Comparison of ENCODE assay signal across 9 cellular contexts in genomic region chr1:22861764-22862440, GRCh38.
DNase-seq lines count a peak whose midpoint lies in the region; ATAC-seq, FAIRE-seq and TF ChIP-seq lines count a peak whose summit lies in the region.
"Had no signal": no experiment of that assay in that cellular context is flagged by ENCODE, and none has a peak within 500 bp of the region (broad histone marks: within the 10 kb centered on the region; RNA-seq: fewer than 3 reads in every experiment).

No MANE protein-coding gene starts in this region.

- peak; percentile 74 for TF ChIP-seq CTCF in mucosa of descending colon (IDR thresholded peaks at IDR 0.05)

- peaks cover 21% of the 10 kb centered on the region for H3K27me3 Mint-ChIP-seq in activated T-cell treated with anti-CD3 and anti-CD28 coated beads, Interleukin-2, amount 50 U/mL, for 24 hours
- H3K27me3 Mint-ChIP-seq in T-helper 2 cell treated with Interferon-gamma antibody and Interleukin-4, amounts not matched to agents 5 μg/mL and 100 μg/mL, for 36 hours (ENCODE audit: low read depth), result no peaks in the 10 kb centered on the region
- H3K27me3 Mint-ChIP-seq: activated naive CD8-positive, alpha-beta T cell treated with anti-CD3 and anti-CD28 coated beads, Interleukin-2, amount 10 ng/mL, durations not matched to agents 7 days and 5 days had no signal

- ATAC-seq in mucosa of descending colon (peak; percentile 75), GM18907 (IDR thresholded peaks at IDR 0.05; ENCODE audit: unreplicated experiment) (no peak)

- H3K4me3 Mint-ChIP-seq in activated T-cell treated with anti-CD3 and anti-CD28 coated beads, Interleukin-2, amount 50 U/mL, for 24 hours, result no peak overlapping the region
- H3K4me3 Mint-ChIP-seq in T-helper 2 cell treated with Interferon-gamma antibody and Interleukin-4, amounts not matched to agents 5 μg/mL and 100 μg/mL, for 36 hours, result no peak overlapping the region
- H3K4me3 Mint-ChIP-seq: activated naive CD8-positive, alpha-beta T cell treated with anti-CD3 and anti-CD28 coated beads, Interleukin-2, amount 10 ng/mL, durations not matched to agents 7 days and 5 days had no signal

- peak; percentile 40 to 42 for DNase-seq in activated T-cell treated with anti-CD3 and anti-CD28 coated beads, Interleukin-2, amount 50 U/mL, for 48 hours
- DNase-seq in activated T-cell treated with anti-CD3 and anti-CD28 coated beads, Interleukin-2, amount 50 U/mL, for 24 hours, result no peak
- DNase-seq in NCI-H226, result peak; percentile 81
- DNase-seq in ecto neural progenitor cell (ENCODE audit: low spot score), result peak; percentile 68
- DNase-seq in mucosa of descending colon, result peak in 1 of 3 donors; percentile 39
- DNase-seq in GM12891 (ENCODE audit: insufficient read length, low spot score), result no peak
- DNase-seq in T-helper 2 cell treated with Interferon-gamma antibody and Interleukin-4, amounts not matched to agents 5 μg/mL and 100 μg/mL, for 36 hours (ENCODE audit: low spot score), result no peak
- DNase-seq: activated naive CD8-positive, alpha-beta T cell treated with anti-CD3 and anti-CD28 coated beads, Interleukin-2, amount 10 ng/mL, durations not matched to agents 7 days and 5 days had no signal

- H3K4me1 Mint-ChIP-seq in activated T-cell treated with anti-CD3 and anti-CD28 coated beads, Interleukin-2, amount 50 U/mL, for 24 hours (ENCODE audit: low read depth), result no peaks in the 10 kb centered on the region
- no peaks in the 10 kb centered on the region for H3K4me1 Mint-ChIP-seq in T-helper 2 cell treated with Interferon-gamma antibody and Interleukin-4, amounts not matched to agents 5 μg/mL and 100 μg/mL, for 36 hours (ENCODE audit: low read depth)
- H3K4me1 Mint-ChIP-seq: activated naive CD8-positive, alpha-beta T cell treated with anti-CD3 and anti-CD28 coated beads, Interleukin-2, amount 10 ng/mL, durations not matched to agents 7 days and 5 days had no signal

- H3K4me3 ChIP-seq in mucosa of descending colon, result no peak overlapping the region

- no peaks in the 10 kb centered on the region for H3K9me3 Mint-ChIP-seq in activated T-cell treated with anti-CD3 and anti-CD28 coated beads, Interleukin-2, amount 50 U/mL, for 24 hours
- no peaks in the 10 kb centered on the region for H3K9me3 Mint-ChIP-seq in T-helper 2 cell treated with Interferon-gamma antibody and Interleukin-4, amounts not matched to agents 5 μg/mL and 100 μg/mL, for 36 hours
- H3K9me3 Mint-ChIP-seq: activated naive CD8-positive, alpha-beta T cell treated with anti-CD3 and anti-CD28 coated beads, Interleukin-2, amount 10 ng/mL, durations not matched to agents 7 days and 5 days had no signal

- intact Hi-C loops in mucosa of descending colon (cut with DNase I, micrococcal nuclease), result loop anchor here in 1 of 2 donors (10.0 kb wide), 1 partner anchor 157 kb away; no protein-coding TSS in a partner anchor

- no peak for FAIRE-seq in GM12891 (lab: Jason Lieb, UNC)

- H3K36me3 ChIP-seq in mucosa of descending colon (ENCODE audit: low read depth), result no peaks in the 10 kb centered on the region

- TF ChIP-seq POLR2A in GM12891 (IDR thresholded peaks at IDR 0.05; ENCODE audit: low read depth, low read length), result no peak

- no peaks in the 10 kb centered on the region for H3K9me3 ChIP-seq in mucosa of descending colon

- no peaks in the 10 kb centered on the region for H3K4me1 ChIP-seq in mucosa of descending colon (ENCODE audit: low read depth)

- H3K27ac Mint-ChIP-seq in activated T-cell treated with anti-CD3 and anti-CD28 coated beads, Interleukin-2, amount 50 U/mL, for 24 hours, result no peak overlapping the region
- H3K27ac Mint-ChIP-seq in T-helper 2 cell treated with Interferon-gamma antibody and Interleukin-4, amounts not matched to agents 5 μg/mL and 100 μg/mL, for 36 hours, result no peak overlapping the region
- H3K27ac Mint-ChIP-seq: activated naive CD8-positive, alpha-beta T cell treated with anti-CD3 and anti-CD28 coated beads, Interleukin-2, amount 10 ng/mL, durations not matched to agents 7 days and 5 days had no signal

- H3K36me3 Mint-ChIP-seq in activated T-cell treated with anti-CD3 and anti-CD28 coated beads, Interleukin-2, amount 50 U/mL, for 24 hours (ENCODE audit: low read depth), result no peaks in the 10 kb centered on the region
- no peaks in the 10 kb centered on the region for H3K36me3 Mint-ChIP-seq in T-helper 2 cell treated with Interferon-gamma antibody and Interleukin-4, amounts not matched to agents 5 μg/mL and 100 μg/mL, for 36 hours (ENCODE audit: low read depth)
- H3K36me3 Mint-ChIP-seq: activated naive CD8-positive, alpha-beta T cell treated with anti-CD3 and anti-CD28 coated beads, Interleukin-2, amount 10 ng/mL, durations not matched to agents 7 days and 5 days had no signal

TF ChIP-seq in GM12891, 5 proteins besides CTCF, POLR2A, EP300 and RAD21:
- TF ChIP-seq SPI1 (IDR thresholded peaks at IDR 0.05; ENCODE audit: low read depth, low read length) (no peak), TAF1 (IDR thresholded peaks at IDR 0.05; ENCODE audit: low read depth, low read length) (no peak), POU2F2 (IDR thresholded peaks at IDR 0.05; ENCODE audit: low read depth, low read length) (no peak), PAX5 (IDR thresholded peaks at IDR 0.05; ENCODE audit: insufficient read depth, low read length, severe bottlenecking) (no peak), POLR2AphosphoS5 (IDR thresholded peaks at IDR 0.05; ENCODE audit: low read depth, low read length) (no peak)

Comparison
In these comparisons a context has a peak if more than half of its experiments do, and no peak if none do; other contexts are left out.
1. DNase-seq: peak in activated T-cell treated with anti-CD3 and anti-CD28 coated beads, Interleukin-2, amount 50 U/mL, for 48 hours (2 of 2), NCI-H226 (single experiment) and ecto neural progenitor cell (single experiment); none in activated T-cell treated with anti-CD3 and anti-CD28 coated beads, Interleukin-2, amount 50 U/mL, for 24 hours (single experiment), GM12891 (single experiment) and T-helper 2 cell treated with Interferon-gamma antibody and Interleukin-4, amounts not matched to agents 5 μg/mL and 100 μg/mL, for 36 hours (single experiment).